In genomic region chr2:146226077-146226476, GRCh38 we compare ENCODE assay signal across 3 cellular contexts.
"Had no signal": no experiment of that assay in that cellular context is flagged by ENCODE, and none has a peak within 500 bp of the region (broad histone marks: within the 10 kb centered on the region; RNA-seq: fewer than 3 reads in every experiment).

No MANE protein-coding gene starts in this region.

- DNase-seq: GDM1, GF-D8 had no signal

- H3K4me3 ChIP-seq: GM12878 had no signal
